In genomic region chr2:232075859-232076258, GRCh38 we compare ENCODE assay signal across 26 cellular contexts.
A peak's percentile ranks its signal among the peaks of the same experiment; 100 is the strongest.
DNase-seq lines count a peak whose midpoint lies in the region; ATAC-seq and TF ChIP-seq lines count a peak whose summit lies in the region.
"Had no signal": no experiment of that assay in that cellular context is flagged by ENCODE, and none has a peak within 500 bp of the region (broad histone marks: within the 10 kb centered on the region; RNA-seq: fewer than 3 reads in every experiment).

No MANE protein-coding gene starts in this region.

- no peak for TF ChIP-seq CTCF in kidney epithelial cell (IDR thresholded peaks at IDR 0.05; ENCODE audit: insufficient read depth, low read length, poor library complexity, severe bottlenecking)

- H3K27me3 ChIP-seq in kidney epithelial cell (ENCODE audit: control insufficient read depth, insufficient read depth, low read length) = no peaks in the 10 kb centered on the region
- H3K27me3 ChIP-seq: breast epithelium, right atrium auricular region, tibial nerve had no signal

- no peaks in the 10 kb centered on the region for H3K36me3 Mint-ChIP-seq in activated T-helper 17 cell treated with anti-CD3 and anti-CD28 coated beads, Interleukin-2, amount 50 U/mL, for 72 hours (ENCODE audit: low read depth)
- peaks cover 3% of the 10 kb centered on the region for H3K36me3 Mint-ChIP-seq in activated naive CD4-positive, alpha-beta T cell treated with anti-CD3 and anti-CD28 coated beads, Interleukin-2, amount 10 ng/mL, durations not matched to agents 7 days and 5 days

- no peak overlapping the region for H3K27ac Mint-ChIP-seq in activated T-helper 17 cell treated with anti-CD3 and anti-CD28 coated beads, Interleukin-2, amount 50 U/mL, for 72 hours
- no peak overlapping the region for H3K27ac Mint-ChIP-seq in activated naive CD4-positive, alpha-beta T cell treated with anti-CD3 and anti-CD28 coated beads, Interleukin-2, amount 10 ng/mL, durations not matched to agents 7 days and 5 days
- H3K27ac Mint-ChIP-seq: activated CD4-positive, alpha-beta memory T cell treated with anti-CD3 and anti-CD28 coated beads for 36 hours; activated naive CD4-positive, alpha-beta T cell treated with anti-CD3 and anti-CD28 coated beads, Interleukin-2, amount 50 U/mL, for 24 hours; T-helper 1 cell treated with Interleukin-12 subunit alpha and Interleukin-12 subunit beta and Interleukin-4 antibody, amounts not matched to agents 30 μg/mL and 1 μg/mL, for 36 hours had no signal

- H3K4me3 ChIP-seq in kidney epithelial cell (ENCODE audit: low read depth, low read length) = no peak overlapping the region
- H3K4me3 ChIP-seq: breast epithelium, left ventricle myocardium inferior, right atrium auricular region, smooth muscle cell, tibial nerve had no signal

- ATAC-seq in activated T-helper 17 cell treated with anti-CD3 and anti-CD28 coated beads, Interleukin-2, amount 50 U/mL, for 72 hours (replicated peaks) = peak; percentile 80
- ATAC-seq in GM21360 (IDR thresholded peaks at IDR 0.05; ENCODE audit: unreplicated experiment) (no peak), GM18517 (IDR thresholded peaks at IDR 0.05; ENCODE audit: unreplicated experiment) (no peak)
- ATAC-seq: SK-N-SH treated with all-trans-retinoic acid at 6 μM for 48 hours had no signal

- in situ Hi-C loops in ACHN (cut with HindIII; ENCODE audit: low pct_ligation_motif_present, low pct_unique_long_range_greater_than_20kb, low sequenced_read_pairs) = no loop called here

- H3K4me3 Mint-ChIP-seq in activated T-helper 17 cell treated with anti-CD3 and anti-CD28 coated beads, Interleukin-2, amount 50 U/mL, for 72 hours = no peak overlapping the region
- H3K4me3 Mint-ChIP-seq in activated naive CD4-positive, alpha-beta T cell treated with anti-CD3 and anti-CD28 coated beads, Interleukin-2, amount 10 ng/mL, durations not matched to agents 7 days and 5 days = no peak overlapping the region
- H3K4me3 Mint-ChIP-seq: activated CD4-positive, alpha-beta memory T cell treated with anti-CD3 and anti-CD28 coated beads for 36 hours; activated naive CD4-positive, alpha-beta T cell treated with anti-CD3 and anti-CD28 coated beads, Interleukin-2, amount 50 U/mL, for 24 hours; T-helper 1 cell treated with Interleukin-12 subunit alpha and Interleukin-12 subunit beta and Interleukin-4 antibody, amounts not matched to agents 30 μg/mL and 1 μg/mL, for 36 hours had no signal

- no peaks in the 10 kb centered on the region for H3K9me3 Mint-ChIP-seq in activated T-helper 17 cell treated with anti-CD3 and anti-CD28 coated beads, Interleukin-2, amount 50 U/mL, for 72 hours
- peaks cover 5% of the 10 kb centered on the region for H3K9me3 Mint-ChIP-seq in activated naive CD4-positive, alpha-beta T cell treated with anti-CD3 and anti-CD28 coated beads, Interleukin-2, amount 10 ng/mL, durations not matched to agents 7 days and 5 days
- H3K9me3 Mint-ChIP-seq: activated CD4-positive, alpha-beta memory T cell treated with anti-CD3 and anti-CD28 coated beads for 36 hours; T-helper 1 cell treated with Interleukin-12 subunit alpha and Interleukin-12 subunit beta and Interleukin-4 antibody, amounts not matched to agents 30 μg/mL and 1 μg/mL, for 36 hours had no signal

- DNase-seq in ACHN (peak; percentile 76), Daoy (ENCODE audit: low read depth) (peak; percentile 6), kidney epithelial cell (ENCODE audit: low read depth) (peak; percentile 61), UCSD-AML1 (lab: John Stamatoyannopoulos, UW; ENCODE audit: unreplicated experiment) (no peak)
- DNase-seq in activated naive CD4-positive, alpha-beta T cell treated with anti-CD3 and anti-CD28 coated beads, Interleukin-2, amount 10 ng/mL, durations not matched to agents 7 days and 5 days = no peak
- DNase-seq: activated CD4-positive, alpha-beta memory T cell treated with anti-CD3 and anti-CD28 coated beads for 36 hours; DND-41; hippocampal formation; Karpas-422; left ventricle myocardium inferior; mesendoderm; NCI-H1417 treated with DMSO at 0.1 percent for 48 hours; NCI-H2081; NCI-H526; Right ventricle myocardium superior; stimulated activated CD4-positive, alpha-beta T cell treated with anti-CD3 and anti-CD28 coated beads, Interleukin-1b, Interleukin-23, amount 100 ng/mL, for 48 hours had no signal

- H3K4me1 Mint-ChIP-seq in activated T-helper 17 cell treated with anti-CD3 and anti-CD28 coated beads, Interleukin-2, amount 50 U/mL, for 72 hours = peaks cover 23% of the 10 kb centered on the region
- H3K4me1 Mint-ChIP-seq in activated naive CD4-positive, alpha-beta T cell treated with anti-CD3 and anti-CD28 coated beads, Interleukin-2, amount 10 ng/mL, durations not matched to agents 7 days and 5 days = peaks cover 14% of the 10 kb centered on the region

- CTCF ChIA-PET in activated naive CD4-positive, alpha-beta T cell treated with anti-CD3 and anti-CD28 coated beads, Interleukin-2, amount 10 ng/mL, durations not matched to agents 7 days and 5 days (lab: Charles Lee) = no interaction called here

- no peaks in the 10 kb centered on the region for H3K27me3 Mint-ChIP-seq in activated T-helper 17 cell treated with anti-CD3 and anti-CD28 coated beads, Interleukin-2, amount 50 U/mL, for 72 hours
- H3K27me3 Mint-ChIP-seq in activated naive CD4-positive, alpha-beta T cell treated with anti-CD3 and anti-CD28 coated beads, Interleukin-2, amount 10 ng/mL, durations not matched to agents 7 days and 5 days = no peaks in the 10 kb centered on the region
- H3K27me3 Mint-ChIP-seq: activated CD4-positive, alpha-beta memory T cell treated with anti-CD3 and anti-CD28 coated beads for 36 hours; activated naive CD4-positive, alpha-beta T cell treated with anti-CD3 and anti-CD28 coated beads, Interleukin-2, amount 50 U/mL, for 24 hours had no signal

- no peaks in the 10 kb centered on the region for H3K36me3 ChIP-seq in kidney epithelial cell (ENCODE audit: control insufficient read depth, insufficient read depth, low read length)
- H3K36me3 ChIP-seq: breast epithelium, left ventricle myocardium inferior, right atrium auricular region, tibial nerve had no signal

Comparison
In these comparisons a context has a peak if more than half of its experiments do, and no peak if none do; other contexts are left out.
1. DNase-seq: peak in ACHN (single experiment), Daoy (single experiment) and kidney epithelial cell (single experiment); none in UCSD-AML1 (single experiment) and activated naive CD4-positive, alpha-beta T cell treated with anti-CD3 and anti-CD28 coated beads, Interleukin-2, amount 10 ng/mL, durations not matched to agents 7 days and 5 days (single experiment).